Comparison of ENCODE assay signal across 19 cellular contexts in genomic region chr7:69643708-69644445, GRCh38. TPM values are rescaled to one million over a fixed set of nuclear protein-coding genes. Genes with fewer than 3 reads are reported as not detected.
A peak's percentile ranks its signal among the peaks of the same experiment; 100 is the strongest.
DNase-seq lines count a peak whose midpoint lies in the region; FAIRE-seq and TF ChIP-seq lines count a peak whose summit lies in the region.
"Had no signal": no experiment of that assay in that cellular context is flagged by ENCODE, and none has a peak within 500 bp of the region (broad histone marks: within the 10 kb centered on the region; RNA-seq: fewer than 3 reads in every experiment).

No MANE protein-coding gene starts in this region.

- peaks cover 8% of the 10 kb centered on the region for H3K4me1 ChIP-seq in cardiac muscle cell (ENCODE audit: low read depth)
- H3K4me1 ChIP-seq in right atrium auricular region = peaks cover 0 to 11% of the 10 kb centered on the region in 2 donors
- H3K4me1 ChIP-seq in kidney (ENCODE audit: control insufficient read depth in 1 of 2, insufficient read depth in 1 of 2, low read depth in 1 of 2, low read length in 2 of 2) = no peaks in the 10 kb centered on the region
- H3K4me1 ChIP-seq: colonic mucosa, uterus had no signal

- H3K27ac ChIP-seq in cardiac muscle cell (no peak overlapping the region), right atrium auricular region (no peak overlapping the region), kidney (ENCODE audit: low read depth in 2 of 2, low read length in 2 of 2) (no peak overlapping the region)
- H3K27ac ChIP-seq: body of pancreas, colonic mucosa, uterus had no signal

- no peaks in the 10 kb centered on the region for H3K36me3 ChIP-seq in cardiac muscle cell
- no peaks in the 10 kb centered on the region for H3K36me3 ChIP-seq in right atrium auricular region
- H3K36me3 ChIP-seq in kidney (ENCODE audit: control insufficient read depth in 1 of 2, insufficient read depth in 2 of 2, low read length in 2 of 2) = no peaks in the 10 kb centered on the region
- H3K36me3 ChIP-seq: colonic mucosa, uterus had no signal

- no peak for FAIRE-seq in kidney (lab: Jason Lieb, UNC)
- FAIRE-seq: endometrium had no signal

- intact Hi-C loops in kidney (cut with DNase I) = no loop called here

- DNase-seq in cardiac muscle cell (ENCODE audit: low read depth in 1 of 2, low spot score in 1 of 2) (peak; percentile 49 to 68), right atrium auricular region (ENCODE audit: low spot score) (no peak), astrocyte of the hippocampus (ENCODE audit: low read depth, low spot score) (peak; percentile 33), islet precursor cell (peak; percentile 88), NCI-H146 treated with DMSO at 0.1 percent for 48 hours (lab: John Stamatoyannopoulos, UW; ENCODE audit: unreplicated experiment) (no peak), kidney (no peak), DMS79 treated with DMSO at 0.1 percent for 48 hours (lab: John Stamatoyannopoulos, UW) (no peak), superior temporal gyrus (ENCODE audit: extremely low spot score) (no peak)
- DNase-seq: activated CD4-positive, CD25-positive, alpha-beta regulatory T cell; activated CD8-positive, alpha-beta T cell treated with anti-CD3 and anti-CD28 coated beads, Interleukin-2, amount 10 ng/mL, durations not matched to agents 7 days and 5 days; activated T-cell treated with anti-CD3 and anti-CD28 coated beads, Interleukin-2, amount 50 U/mL, for 48 hours; body of pancreas; CD4-positive, CD25-positive, alpha-beta regulatory T cell; colonic mucosa; DMS 273 treated with DMSO at 0.1 percent for 48 hours; NCI-H1417; NCI-H774; uterus had no signal

- H3K27me3 ChIP-seq in cardiac muscle cell (no peaks in the 10 kb centered on the region), right atrium auricular region (no peaks in the 10 kb centered on the region)
- H3K27me3 ChIP-seq: body of pancreas, colonic mucosa, uterus had no signal

- no peak for TF ChIP-seq CTCF in cardiac muscle cell (IDR thresholded peaks at IDR 0.05; ENCODE audit: low read depth, low read length)
- TF ChIP-seq CTCF in right atrium auricular region (IDR thresholded peaks at IDR 0.05) = no peak
- no peak for TF ChIP-seq CTCF in kidney (IDR thresholded peaks at IDR 0.05; ENCODE audit: borderline replicate concordance, extremely low read depth, insufficient read depth)

- no peak overlapping the region for H3K9ac ChIP-seq in kidney (ENCODE audit: low read length in 2 of 2)

- H3K9me3 ChIP-seq in cardiac muscle cell (ENCODE audit: low read depth) (no peaks in the 10 kb centered on the region), right atrium auricular region (no peaks in the 10 kb centered on the region), kidney (ENCODE audit: control insufficient read depth in 1 of 2, low read length in 2 of 2) (no peaks in the 10 kb centered on the region)
- H3K9me3 ChIP-seq: body of pancreas, colonic mucosa, uterus had no signal

- H3K4me3 ChIP-seq in cardiac muscle cell = no peak overlapping the region
- H3K4me3 ChIP-seq in right atrium auricular region = no peak overlapping the region
- no peak overlapping the region for H3K4me3 ChIP-seq in kidney (ENCODE audit: low read length in 2 of 2)
- H3K4me3 ChIP-seq: body of pancreas, colonic mucosa, uterus had no signal

RNA-seq across cellular contexts. Expression of gene AUTS2, which starts 45.6 kb away (rescaled TPM):
- total RNA-seq in cardiac muscle cell = 22.6 and 45.5 TPM in 2 replicates
- polyA plus RNA-seq in cardiac muscle cell = 41.0 and 50.1 TPM in 2 replicates
- 1 to 10 TPM; 8.6 TPM for total RNA-seq in right atrium auricular region
- 33.8 TPM for total RNA-seq in kidney
- 5.2 TPM for polyA plus RNA-seq in kidney (ENCODE audit: insufficient read depth, low read depth, low replicate concordance)

Comparison
In these comparisons a context has a peak if more than half of its experiments do, and no peak if none do; other contexts are left out.
1. DNase-seq: peak in cardiac muscle cell (2 of 2), astrocyte of the hippocampus (single experiment) and islet precursor cell (single experiment); none in right atrium auricular region (single experiment), NCI-H146 treated with DMSO at 0.1 percent for 48 hours (single experiment), kidney (single experiment), DMS79 treated with DMSO at 0.1 percent for 48 hours (single experiment) and superior temporal gyrus (single experiment).